14 cellular contexts compared by ENCODE assay signal in genomic region chr9:78539904-78540303, GRCh38.
A peak's percentile ranks its signal among the peaks of the same experiment; 100 is the strongest.
DNase-seq lines count a peak whose midpoint lies in the region; ATAC-seq, FAIRE-seq and TF ChIP-seq lines count a peak whose summit lies in the region.
"Had no signal": no experiment of that assay in that cellular context is flagged by ENCODE, and none has a peak within 500 bp of the region (broad histone marks: within the 10 kb centered on the region; RNA-seq: fewer than 3 reads in every experiment).

No MANE protein-coding gene starts in this region.

- H3K4me1 Mint-ChIP-seq in HFFc6 (ENCODE audit: low read depth), result peaks cover 43% of the 10 kb centered on the region
- H3K4me1 Mint-ChIP-seq: activated naive CD8-positive, alpha-beta T cell treated with anti-CD3 and anti-CD28 coated beads, Interleukin-2, amount 10 ng/mL, durations not matched to agents 7 days and 5 days had no signal

- H3K36me3 Mint-ChIP-seq in HFFc6 (ENCODE audit: low read depth), result no peaks in the 10 kb centered on the region
- H3K36me3 Mint-ChIP-seq: activated naive CD8-positive, alpha-beta T cell treated with anti-CD3 and anti-CD28 coated beads, Interleukin-2, amount 10 ng/mL, durations not matched to agents 7 days and 5 days had no signal

- TF ChIP-seq POLR2A in A549 (IDR thresholded peaks at IDR 0.05; ENCODE audit: low read length), result no peak

- H3K27ac ChIP-seq in A549 (no peak overlapping the region; a peak in 1 of 6 replicates), SJCRH30 (no peak overlapping the region), dorsolateral prefrontal cortex (no peak overlapping the region), caudate nucleus (ENCODE audit: low read depth, low read length) (no peak overlapping the region)
- H3K27ac ChIP-seq: suprapubic skin had no signal

- H3K4me2 ChIP-seq in A549, result peak overlapping the region; percentile 41

- POLR2A ChIA-PET in A549 (lab: Yijun Ruan, JAX), result no interaction called here

- intact Hi-C loops in dorsolateral prefrontal cortex (cut with DNase I), result no loop called here

- H3K27me3 Mint-ChIP-seq in HFFc6 (ENCODE audit: insufficient read depth), result peaks cover 2% of the 10 kb centered on the region

- H3K4me3 ChIP-seq in A549 (no peak overlapping the region), SJCRH30 (no peak overlapping the region), foreskin fibroblast (ENCODE audit: low read depth in 1 of 2, low read length in 2 of 2) (no peak overlapping the region), dorsolateral prefrontal cortex (no peak overlapping the region)
- H3K4me3 ChIP-seq: suprapubic skin had no signal

- no peaks in the 10 kb centered on the region for H3K36me3 ChIP-seq in SJCRH30
- H3K36me3 ChIP-seq: suprapubic skin had no signal

- no peak for FAIRE-seq in A549 (lab: Jason Lieb, UNC)
- FAIRE-seq: keratinocyte had no signal

- H3K4me3 Mint-ChIP-seq in HFFc6, result no peak overlapping the region; the same call in 1 of the 2 replicates
- H3K4me3 Mint-ChIP-seq: activated naive CD8-positive, alpha-beta T cell treated with anti-CD3 and anti-CD28 coated beads, Interleukin-2, amount 10 ng/mL, durations not matched to agents 7 days and 5 days had no signal

- peaks cover 4% of the 10 kb centered on the region; the same call in 1 of the 2 replicates for H3K27me3 ChIP-seq in SJCRH30
- H3K27me3 ChIP-seq in dorsolateral prefrontal cortex, result no peaks in the 10 kb centered on the region
- H3K27me3 ChIP-seq: suprapubic skin had no signal

- ATAC-seq in A549 (peak; percentile 39 to 94; a peak in 4 of 6 replicates), GM18870 (IDR thresholded peaks at IDR 0.05; ENCODE audit: unreplicated experiment) (no peak), GM18498 (IDR thresholded peaks at IDR 0.05; ENCODE audit: unreplicated experiment) (no peak)

- H3K9me3 ChIP-seq in A549 (no peaks in the 10 kb centered on the region), SJCRH30 (replicated peaks) (no peaks in the 10 kb centered on the region; the same call in 1 of the 2 replicates)
- H3K9me3 ChIP-seq: suprapubic skin had no signal

- TF ChIP-seq EP300 in A549 (IDR thresholded peaks at IDR 0.05), result no peak

- no peak for TF ChIP-seq RAD21 in A549 (conservative IDR thresholded peaks at IDR 0.05 in 1 of 2, IDR thresholded peaks at IDR 0.05 in 1 of 2)

- DNase-seq in A549 (ENCODE audit: low read depth in 1 of 2, low spot score in 1 of 2) (peak in 1 of 2 experiments; percentile 74), HFFc6 (peak; percentile 93), SJCRH30 (peak; percentile 13 to 35), foreskin fibroblast (peak; percentile 84 to 93), dorsolateral prefrontal cortex (no peak), caudate nucleus (lab: John Stamatoyannopoulos, UW) (no peak)
- DNase-seq: activated naive CD8-positive, alpha-beta T cell treated with anti-CD3 and anti-CD28 coated beads, Interleukin-2, amount 10 ng/mL, durations not matched to agents 7 days and 5 days; AML-193; SHP77 treated with DMSO at 0.1 percent for 48 hours; stimulated activated CD4-positive, alpha-beta T cell treated with anti-CD3 and anti-CD28 coated beads, Interleukin-4, amount 100 ng/mL, for 24 hours had no signal

- no peaks in the 10 kb centered on the region for H3K9me3 Mint-ChIP-seq in HFFc6
- H3K9me3 Mint-ChIP-seq: activated naive CD8-positive, alpha-beta T cell treated with anti-CD3 and anti-CD28 coated beads, Interleukin-2, amount 10 ng/mL, durations not matched to agents 7 days and 5 days had no signal

- TF ChIP-seq CTCF in A549 (IDR thresholded peaks at IDR 0.05), result no peak
- TF ChIP-seq CTCF in HFFc6 (IDR thresholded peaks at IDR 0.05), result no peak
- no peak for TF ChIP-seq CTCF in foreskin fibroblast (IDR thresholded peaks at IDR 0.05; ENCODE audit: low read depth, low read length)
- TF ChIP-seq CTCF in dorsolateral prefrontal cortex (IDR thresholded peaks at IDR 0.05 in 54 of 56, conservative IDR thresholded peaks at IDR 0.05 in 2 of 56; ENCODE audit: low read depth in 1 of 56, partially characterized antibody in 56 of 56), result no peak

- no peak overlapping the region for H3K27ac Mint-ChIP-seq in HFFc6
- H3K27ac Mint-ChIP-seq: activated naive CD8-positive, alpha-beta T cell treated with anti-CD3 and anti-CD28 coated beads, Interleukin-2, amount 10 ng/mL, durations not matched to agents 7 days and 5 days had no signal

- peaks cover 13% of the 10 kb centered on the region for H3K4me1 ChIP-seq in A549
- peaks cover 5% of the 10 kb centered on the region; the same call in 1 of the 2 replicates for H3K4me1 ChIP-seq in SJCRH30
- H3K4me1 ChIP-seq: suprapubic skin had no signal

- CTCF ChIA-PET in A549 (lab: Yijun Ruan, JAX), result interaction anchor here (0.9 to 1.0 kb wide), 2 partner anchors 10 to 101 kb away, joined by 3 read pairs; no protein-coding TSS in a partner anchor

- 2% methylated on average over 2 of the region's 2 CpGs for WGBS in A549 (ENCODE audit: missing lambda C conversion rate)

TF ChIP-seq in A549, 52 proteins besides CTCF, POLR2A, EP300 and RAD21:
- TF ChIP-seq USF2 (IDR thresholded peaks at IDR 0.05) (no peak), PBX3 (IDR thresholded peaks at IDR 0.05) (no peak), JUN (IDR thresholded peaks at IDR 0.05) (0 out of 5 replicates have a peak, but pooled peaks of 1 of the 2 experiments have one; percentile 26), CEBPB (IDR thresholded peaks at IDR 0.05) (peak in 1 of 2 experiments; percentile 56; a peak in 1 of 4 replicates), NFE2L2 (conservative IDR thresholded peaks at IDR 0.05; ENCODE audit: low read length) (no peak), HOXA7 (CRISPR knock-in tag; IDR thresholded peaks at IDR 0.05) (no peak), HES2 (IDR thresholded peaks at IDR 0.05) (no peak), EHMT2 (IDR thresholded peaks at IDR 0.05; ENCODE audit: low read depth) (no peak), BCL3 (IDR thresholded peaks at IDR 0.05) (no peak), EHF (CRISPR knock-in tag; IDR thresholded peaks at IDR 0.05) (no peak), BHLHE40 (IDR thresholded peaks at IDR 0.05; ENCODE audit: low read depth, low read length) (no peak), GATA3 (IDR thresholded peaks at IDR 0.05; ENCODE audit: borderline replicate concordance) (peak; percentile 92), POLR2AphosphoS2 (conservative IDR thresholded peaks at IDR 0.05; ENCODE audit: low read length) (no peak), MAFK (IDR thresholded peaks at IDR 0.05; ENCODE audit: partially characterized antibody) (no peak), MYC (IDR thresholded peaks at IDR 0.05; ENCODE audit: borderline replicate concordance, low read length) (no peak), FOXS1 (CRISPR knock-in tag; IDR thresholded peaks at IDR 0.05) (no peak), NR3C1 (IDR thresholded peaks at IDR 0.05) (no peak)

Comparison
In these comparisons a context has a peak if more than half of its experiments do, and no peak if none do; other contexts are left out.
1. ATAC-seq: peak in A549 (2 of 2); none in GM18870 (single experiment) and GM18498 (single experiment).
2. DNase-seq: peak in HFFc6 (single experiment), SJCRH30 (2 of 2) and foreskin fibroblast (2 of 2); none in dorsolateral prefrontal cortex (0 of 10) and caudate nucleus (0 of 61).